1 cellular context compared by ENCODE assay signal in genomic region chr9:6495484-6495883, GRCh38.
TF ChIP-seq lines count a peak whose summit lies in the region.

No MANE protein-coding gene starts in this region.

TF ChIP-seq in GM23338, 12 proteins besides CTCF, POLR2A, EP300 and RAD21 (continued from another document):
- TF ChIP-seq ZNF462 (CRISPR knock-in tag; IDR thresholded peaks at IDR 0.05) (no peak), JUNB (IDR thresholded peaks at IDR 0.05; ENCODE audit: unreplicated experiment) (no peak)
